In the genomic region with DNA sequence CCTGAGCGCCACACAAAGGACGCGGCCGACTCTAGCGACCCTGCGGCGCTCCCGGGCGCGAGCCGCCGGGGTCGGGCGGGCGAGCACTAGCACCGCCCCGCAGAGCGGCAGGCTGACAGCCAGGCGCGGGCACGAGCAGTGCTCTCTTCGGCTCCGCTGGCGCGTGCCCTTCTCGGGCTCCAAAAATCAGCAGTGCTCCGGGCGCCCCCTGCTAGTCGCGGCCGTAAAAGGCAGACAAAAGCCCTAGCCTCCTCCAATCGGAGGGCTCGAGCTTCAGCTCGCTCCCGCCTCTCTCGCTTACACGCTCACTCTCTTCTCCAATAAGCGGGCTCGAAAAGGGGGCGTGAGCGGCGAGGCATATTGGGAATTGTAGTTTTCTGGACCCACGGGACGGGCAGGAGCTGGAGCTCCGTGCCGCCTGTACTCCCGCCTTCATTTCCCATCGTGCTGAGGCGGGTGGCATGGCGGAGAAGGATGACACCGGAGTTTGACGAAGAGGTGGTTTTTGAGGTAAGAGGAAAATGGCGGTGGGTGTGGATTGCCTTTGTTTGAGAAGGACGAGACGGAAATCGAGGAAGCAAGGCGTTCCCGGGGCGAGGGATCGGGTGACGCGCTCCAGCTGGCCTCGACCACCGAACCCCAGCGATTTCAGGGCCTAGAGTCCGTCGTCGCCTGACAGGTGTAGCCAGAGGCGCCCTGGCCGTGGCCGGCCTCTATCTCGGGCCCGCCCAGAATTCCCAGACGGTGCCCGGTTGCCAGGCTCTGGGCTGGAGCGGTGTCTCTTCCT, we compare ENCODE assay signal across 8 cellular contexts. TPM values are rescaled to one million over a fixed set of nuclear protein-coding genes. Genes with fewer than 3 reads are reported as not detected.
DNase-seq lines count a peak whose midpoint lies in the region; ATAC-seq and TF ChIP-seq lines count a peak whose summit lies in the region.

FGD6 (minus strand) TSS at position 91 of the 787 bp plus-strand sequence. CDS start 227 bp downstream, outside the sequence.
A gene with protein sequence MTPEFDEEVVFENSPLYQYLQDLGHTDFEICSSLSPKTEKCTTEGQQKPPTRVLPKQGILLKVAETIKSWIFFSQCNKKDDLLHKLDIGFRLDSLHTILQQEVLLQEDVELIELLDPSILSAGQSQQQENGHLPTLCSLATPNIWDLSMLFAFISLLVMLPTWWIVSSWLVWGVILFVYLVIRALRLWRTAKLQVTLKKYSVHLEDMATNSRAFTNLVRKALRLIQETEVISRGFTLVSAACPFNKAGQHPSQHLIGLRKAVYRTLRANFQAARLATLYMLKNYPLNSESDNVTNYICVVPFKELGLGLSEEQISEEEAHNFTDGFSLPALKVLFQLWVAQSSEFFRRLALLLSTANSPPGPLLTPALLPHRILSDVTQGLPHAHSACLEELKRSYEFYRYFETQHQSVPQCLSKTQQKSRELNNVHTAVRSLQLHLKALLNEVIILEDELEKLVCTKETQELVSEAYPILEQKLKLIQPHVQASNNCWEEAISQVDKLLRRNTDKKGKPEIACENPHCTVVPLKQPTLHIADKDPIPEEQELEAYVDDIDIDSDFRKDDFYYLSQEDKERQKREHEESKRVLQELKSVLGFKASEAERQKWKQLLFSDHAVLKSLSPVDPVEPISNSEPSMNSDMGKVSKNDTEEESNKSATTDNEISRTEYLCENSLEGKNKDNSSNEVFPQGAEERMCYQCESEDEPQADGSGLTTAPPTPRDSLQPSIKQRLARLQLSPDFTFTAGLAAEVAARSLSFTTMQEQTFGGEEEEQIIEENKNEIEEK (plus strand): TSS at position 431 of the 787 bp plus-strand sequence. CDS start 44 bp downstream, at position 475.

- H3K4me3 ChIP-seq in rectal smooth muscle tissue (ENCODE audit: low read length) (peak within 1 kb of the TSS; percentile 90), aorta (ENCODE audit: low read length in 2 of 2) (peak within 1 kb of the TSS; percentile 95 to 98)

- no peaks in the 10 kb centered on the region for H3K36me3 ChIP-seq in rectal smooth muscle tissue (ENCODE audit: control insufficient read depth, insufficient read depth, low read length)
- no peaks in the 10 kb centered on the region for H3K36me3 ChIP-seq in aorta (ENCODE audit: control insufficient read depth in 1 of 2, insufficient read depth in 2 of 2, low read length in 1 of 2)

- DNase-seq in NCI-H1930 (lab: John Stamatoyannopoulos, UW) (peak; percentile 97 to 99), T-helper 9 cell (peak; percentile 93), astrocyte of the hippocampus (ENCODE audit: low read depth, low spot score) (peak; percentile 100), hepatic stellate cell (ENCODE audit: low spot score) (peak; percentile 97), aorta (peak; percentile 99)

- TF ChIP-seq POLR2A in GM18505 (IDR thresholded peaks at IDR 0.05; ENCODE audit: borderline replicate concordance, extremely low read depth, insufficient read depth, insufficient read length): peak; percentile 70

- no peaks in the 10 kb centered on the region for H3K27me3 ChIP-seq in rectal smooth muscle tissue (ENCODE audit: control insufficient read depth, insufficient read depth, low read length)
- H3K27me3 ChIP-seq in aorta (ENCODE audit: control insufficient read depth in 1 of 2, insufficient read depth in 2 of 2, low read length in 1 of 2): no peaks in the 10 kb centered on the region

- no peaks in the 10 kb centered on the region for H3K9me3 ChIP-seq in aorta (ENCODE audit: control insufficient read depth, low read length)

- peak within 1 kb of the TSS; percentile 71 for H3K9ac ChIP-seq in rectal smooth muscle tissue (ENCODE audit: low read length)

- H3K4me1 ChIP-seq in rectal smooth muscle tissue (ENCODE audit: control insufficient read depth, insufficient read depth, low read length): peaks cover 22% of the 10 kb centered on the region
- peaks cover 0 to 2% of the 10 kb centered on the region in 2 donors for H3K4me1 ChIP-seq in aorta (ENCODE audit: control insufficient read depth in 1 of 2, insufficient read depth in 2 of 2, low read length in 2 of 2)

- 0 to 1% methylated on average over 67 to 76 of the region's 76 CpGs for WGBS in aorta, 2 donors

- ATAC-seq in GM18505 (IDR thresholded peaks at IDR 0.05; ENCODE audit: unreplicated experiment): peak; percentile 88
- peak; percentile 90 for ATAC-seq in HG02973 (IDR thresholded peaks at IDR 0.05; ENCODE audit: unreplicated experiment)
- peak; percentile 97 for ATAC-seq in aorta (ENCODE audit: low FRiP score)

- peak within 1 kb of the TSS; percentile 99 for H3K27ac ChIP-seq in rectal smooth muscle tissue (ENCODE audit: low read depth, low read length)
- peak within 1 kb of the TSS; percentile 51 to 97 for H3K27ac ChIP-seq in aorta (ENCODE audit: low read depth in 1 of 2, low read length in 2 of 2)

- intact Hi-C loops in aorta (cut with DNase I): loop anchor here (2.0 to 5.0 kb wide), 4 partner anchors 85 to 145 kb away; partner anchors contain the start of gene NR2C1 (in 1 of the 2)

RNA-seq across cellular contexts. Expression of gene FGD6, which starts in this region (rescaled TPM):
- total RNA-seq in aorta: 10 to 100 TPM in 1 of 2 donors, 1 to 10 TPM in 1; 8.9 to 15.5 TPM
- polyA plus RNA-seq in aorta: 1 to 10 TPM in 1 of 2 donors, under 1 TPM in 1; 0.95 to 1.4 TPM

RNA-seq across cellular contexts. Expression of the second gene that starts in this region (rescaled TPM):
- total RNA-seq in aorta: 100 to 1,000 TPM in 1 of 2 donors, 10 to 100 TPM in 1; 81.0 to 103 TPM
- 10 to 100 TPM; 39.0 to 56.8 TPM for polyA plus RNA-seq in aorta

Comparison
In these comparisons a context has a peak if more than half of its experiments do, and no peak if none do; other contexts are left out.
1. Peak in every context shown above with its lines: DNase-seq, ATAC-seq, H3K4me3 ChIP-seq and H3K27ac ChIP-seq.